ENCODE assay signal across 26 cellular contexts in genomic region chr19:52198678-52199077, GRCh38. TPM values are rescaled to one million over a fixed set of nuclear protein-coding genes. Genes with fewer than 3 reads are reported as not detected.
A peak's percentile ranks its signal among the peaks of the same experiment; 100 is the strongest.
DNase-seq lines count a peak whose midpoint lies in the region; ATAC-seq and TF ChIP-seq lines count a peak whose summit lies in the region.
"Had no signal": no experiment of that assay in that cellular context is flagged by ENCODE, and none has a peak within 500 bp of the region (broad histone marks: within the 10 kb centered on the region; RNA-seq: fewer than 3 reads in every experiment).

No MANE protein-coding gene starts in this region.

- no peak overlapping the region for H3K4me3 ChIP-seq in gastrocnemius medialis
- H3K4me3 ChIP-seq: coronary artery, lung, ovary, upper lobe of right lung had no signal

- no peak for ATAC-seq in gastrocnemius medialis
- ATAC-seq: upper lobe of right lung had no signal

- H3K36me3 ChIP-seq in gastrocnemius medialis: peaks cover 0 to 31% of the 10 kb centered on the region in 2 donors
- H3K36me3 ChIP-seq: ovary had no signal

- in situ Hi-C loops in gastrocnemius medialis (cut with MboI; ENCODE audit: low sequenced_read_pairs in 4 of 4): no loop called here

- TF ChIP-seq POLR2A in gastrocnemius medialis (IDR thresholded peaks at IDR 0.05): no peak

- peaks cover 19% of the 10 kb centered on the region for H3K36me3 Mint-ChIP-seq in activated naive CD4-positive, alpha-beta T cell treated with anti-CD3 and anti-CD28 coated beads for 36 hours (ENCODE audit: low read depth)
- peaks cover 75% of the 10 kb centered on the region for H3K36me3 Mint-ChIP-seq in activated naive CD4-positive, alpha-beta T cell treated with anti-CD3 and anti-CD28 coated beads, Interleukin-2, amount 10 ng/mL, durations not matched to agents 7 days and 5 days
- no peaks in the 10 kb centered on the region for H3K36me3 Mint-ChIP-seq in IgD-negative memory B cell

- H3K27ac Mint-ChIP-seq in activated naive CD4-positive, alpha-beta T cell treated with anti-CD3 and anti-CD28 coated beads for 36 hours: peak overlapping the region; percentile 51
- no peak overlapping the region for H3K27ac Mint-ChIP-seq in activated naive CD4-positive, alpha-beta T cell treated with anti-CD3 and anti-CD28 coated beads, Interleukin-2, amount 10 ng/mL, durations not matched to agents 7 days and 5 days
- H3K27ac Mint-ChIP-seq in IgD-negative memory B cell: peak overlapping the region in 2 of 3 donors; percentile 9 to 34
- H3K27ac Mint-ChIP-seq: activated CD4-positive, alpha-beta T cell treated with anti-CD3 and anti-CD28 coated beads, Interleukin-2, amount 10 ng/mL, durations not matched to agents 7 days and 5 days; endodermal cell; T-helper 2 cell treated with Interferon-gamma antibody and Interleukin-4, amounts not matched to agents 5 μg/mL and 100 μg/mL, for 36 hours had no signal

- no peaks in the 10 kb centered on the region for H3K27me3 ChIP-seq in gastrocnemius medialis
- H3K27me3 ChIP-seq: ovary, upper lobe of right lung had no signal

- no peaks in the 10 kb centered on the region for H3K9me3 ChIP-seq in gastrocnemius medialis
- H3K9me3 ChIP-seq: ovary, upper lobe of right lung had no signal

- H3K4me3 Mint-ChIP-seq in activated naive CD4-positive, alpha-beta T cell treated with anti-CD3 and anti-CD28 coated beads for 36 hours: no peak overlapping the region
- H3K4me3 Mint-ChIP-seq in activated naive CD4-positive, alpha-beta T cell treated with anti-CD3 and anti-CD28 coated beads, Interleukin-2, amount 10 ng/mL, durations not matched to agents 7 days and 5 days: no peak overlapping the region
- H3K4me3 Mint-ChIP-seq in IgD-negative memory B cell: peak overlapping the region in 1 of 4 donors; percentile 15
- H3K4me3 Mint-ChIP-seq: activated CD4-positive, alpha-beta T cell treated with anti-CD3 and anti-CD28 coated beads, Interleukin-2, amount 10 ng/mL, durations not matched to agents 7 days and 5 days; activated T-helper 1 cell treated with anti-CD3 and anti-CD28 coated beads, Interleukin-12 subunit alpha, Interleukin-12 subunit beta, Interleukin-2, Interleukin-4 antibody, amounts not matched to agents 30 ng/mL and 10 ng/mL and 1 ng/mL, durations not matched to agents 14 hours and 24 hours and 36 hours; endodermal cell; T-helper 2 cell treated with Interferon-gamma antibody and Interleukin-4, amounts not matched to agents 5 μg/mL and 100 μg/mL, for 36 hours had no signal

- TF ChIP-seq CTCF in gastrocnemius medialis (IDR thresholded peaks at IDR 0.05 in 4 of 5, conservative IDR thresholded peaks at IDR 0.05 in 1 of 5): no peak

- no peak for DNase-seq in activated naive CD4-positive, alpha-beta T cell treated with anti-CD3 and anti-CD28 coated beads for 36 hours
- DNase-seq in activated naive CD4-positive, alpha-beta T cell treated with anti-CD3 and anti-CD28 coated beads, Interleukin-2, amount 10 ng/mL, durations not matched to agents 7 days and 5 days: no peak
- peak; percentile 60 for DNase-seq in dermis blood vessel endothelial cell
- no peak for DNase-seq in gastrocnemius medialis
- no peak for DNase-seq in HuH-7.5 (ENCODE audit: low spot score)
- no peak for DNase-seq in DMS114 treated with DMSO at 0.1 percent for 48 hours (lab: John Stamatoyannopoulos, UW; ENCODE audit: unreplicated experiment)
- DNase-seq in hepatic stellate cell (ENCODE audit: low spot score): no peak
- DNase-seq: ACHN; activated CD4-positive, alpha-beta T cell treated with anti-CD3 and anti-CD28 coated beads, Interleukin-2, amount 10 ng/mL, durations not matched to agents 7 days and 5 days; activated naive CD4-positive, alpha-beta T cell treated with anti-CD3 and anti-CD28 coated beads, Interleukin-2, amount 50 U/mL, for 16 hours; DMS53; endodermal cell; islet precursor cell; NCI-H1105; NCI-H2029; NCI-H2227 treated with DMSO at 0.1 percent for 48 hours; NCI-H69; ovary; SHP77; stimulated activated CD4-positive, alpha-beta T cell treated with anti-CD3 and anti-CD28 coated beads, Interleukin-2, amount 100 ng/mL, for 48 hours; upper lobe of right lung had no signal

- H3K4me1 Mint-ChIP-seq in activated naive CD4-positive, alpha-beta T cell treated with anti-CD3 and anti-CD28 coated beads for 36 hours (ENCODE audit: low read depth): peaks cover 49% of the 10 kb centered on the region
- peaks cover 8% of the 10 kb centered on the region for H3K4me1 Mint-ChIP-seq in activated naive CD4-positive, alpha-beta T cell treated with anti-CD3 and anti-CD28 coated beads, Interleukin-2, amount 10 ng/mL, durations not matched to agents 7 days and 5 days
- peaks cover 17 to 49% (median 43%) of the 10 kb centered on the region in 3 donors for H3K4me1 Mint-ChIP-seq in IgD-negative memory B cell

- CTCF ChIA-PET in activated naive CD4-positive, alpha-beta T cell treated with anti-CD3 and anti-CD28 coated beads for 36 hours (lab: Charles Lee): interaction anchor here (0.6 to 2.0 kb wide), 3 partner anchors 15 to 107 kb away, joined by 3 to 5 read pairs (median 3); no protein-coding TSS in a partner anchor
- CTCF ChIA-PET in activated naive CD4-positive, alpha-beta T cell treated with anti-CD3 and anti-CD28 coated beads, Interleukin-2, amount 10 ng/mL, durations not matched to agents 7 days and 5 days (lab: Charles Lee): interaction anchor here (1.1 to 1.3 kb wide), 2 partner anchors 9 to 59 kb away, joined by 3 read pairs; partner anchors contain the start of genes PPP2R1A and ZNF616

- H3K27ac ChIP-seq in gastrocnemius medialis: peak overlapping the region; percentile 92 to 99 (median 94)
- H3K27ac ChIP-seq: upper lobe of right lung had no signal

- intact Hi-C loops in activated naive CD4-positive, alpha-beta T cell treated with anti-CD3 and anti-CD28 coated beads for 36 hours (cut with micrococcal nuclease): loop anchor here (10.0 kb wide), 1 partner anchor 174 kb away; the partner anchor contains the start of gene ZNF614
- intact Hi-C loops in gastrocnemius medialis (cut with DNase I; ENCODE audit: low total_unique reads): no loop called here

- no peaks in the 10 kb centered on the region for H3K9me3 Mint-ChIP-seq in activated naive CD4-positive, alpha-beta T cell treated with anti-CD3 and anti-CD28 coated beads for 36 hours
- peaks cover 4% of the 10 kb centered on the region for H3K9me3 Mint-ChIP-seq in activated naive CD4-positive, alpha-beta T cell treated with anti-CD3 and anti-CD28 coated beads, Interleukin-2, amount 10 ng/mL, durations not matched to agents 7 days and 5 days
- no peaks in the 10 kb centered on the region for H3K9me3 Mint-ChIP-seq in IgD-negative memory B cell
- H3K9me3 Mint-ChIP-seq: activated T-helper 1 cell treated with anti-CD3 and anti-CD28 coated beads, Interleukin-12 subunit alpha, Interleukin-12 subunit beta, Interleukin-2, Interleukin-4 antibody, amounts not matched to agents 30 ng/mL and 10 ng/mL and 1 ng/mL, durations not matched to agents 14 hours and 24 hours and 36 hours; endodermal cell; T-helper 2 cell treated with Interferon-gamma antibody and Interleukin-4, amounts not matched to agents 5 μg/mL and 100 μg/mL, for 36 hours had no signal

- H3K4me1 ChIP-seq in gastrocnemius medialis: peaks cover 58 to 85% of the 10 kb centered on the region in 2 donors

- H3K27me3 Mint-ChIP-seq in activated naive CD4-positive, alpha-beta T cell treated with anti-CD3 and anti-CD28 coated beads for 36 hours (ENCODE audit: low read depth): no peaks in the 10 kb centered on the region
- H3K27me3 Mint-ChIP-seq in activated naive CD4-positive, alpha-beta T cell treated with anti-CD3 and anti-CD28 coated beads, Interleukin-2, amount 10 ng/mL, durations not matched to agents 7 days and 5 days: no peaks in the 10 kb centered on the region
- no peaks in the 10 kb centered on the region for H3K27me3 Mint-ChIP-seq in IgD-negative memory B cell
- H3K27me3 Mint-ChIP-seq: activated CD4-positive, alpha-beta T cell treated with anti-CD3 and anti-CD28 coated beads, Interleukin-2, amount 10 ng/mL, durations not matched to agents 7 days and 5 days had no signal

RNA-seq across cellular contexts. Expression of gene PPP2R1A, which starts 8.8 kb away (rescaled TPM):
- 100 to 1,000 TPM; 228 to 232 TPM for total RNA-seq in activated naive CD4-positive, alpha-beta T cell treated with anti-CD3 and anti-CD28 coated beads for 36 hours
- 204 TPM for polyA plus RNA-seq in IgD-negative memory B cell
- 154 and 363 TPM in 2 replicates for total RNA-seq in dermis blood vessel endothelial cell
- 100 to 1,000 TPM; 263 to 302 (median 290) TPM for total RNA-seq in gastrocnemius medialis

RNA-seq across cellular contexts. Expression of gene ZNF836, which starts 27.3 kb away (rescaled TPM):
- total RNA-seq in activated naive CD4-positive, alpha-beta T cell treated with anti-CD3 and anti-CD28 coated beads for 36 hours: 10 to 100 TPM; 10.7 to 11.1 TPM
- 14.0 TPM for polyA plus RNA-seq in IgD-negative memory B cell
- 10.2 and 10.7 TPM in 2 replicates for total RNA-seq in dermis blood vessel endothelial cell
- total RNA-seq in gastrocnemius medialis: 1 to 10 TPM; 1.2 to 4.9 (median 2.3) TPM

RNA-seq across cellular contexts. Expression of gene ZNF616, which starts 58.9 kb away (rescaled TPM):
- total RNA-seq in activated naive CD4-positive, alpha-beta T cell treated with anti-CD3 and anti-CD28 coated beads for 36 hours: 1 to 10 TPM; 7.6 to 8.7 TPM
- polyA plus RNA-seq in IgD-negative memory B cell: 5.8 TPM
- 8.5 and 9.2 TPM in 2 replicates for total RNA-seq in dermis blood vessel endothelial cell
- 1 to 10 TPM; 1.1 to 5.3 (median 2.4) TPM for total RNA-seq in gastrocnemius medialis
